9 cellular contexts compared by ENCODE assay signal in genomic region chr10:131982796-131983195, GRCh38. TPM values are rescaled to one million over a fixed set of nuclear protein-coding genes. Genes with fewer than 3 reads are reported as not detected.
DNase-seq lines count a peak whose midpoint lies in the region; ATAC-seq, FAIRE-seq and TF ChIP-seq lines count a peak whose summit lies in the region.
"Had no signal": no experiment of that assay in that cellular context is flagged by ENCODE, and none has a peak within 500 bp of the region (broad histone marks: within the 10 kb centered on the region; RNA-seq: fewer than 3 reads in every experiment).

No MANE protein-coding gene starts in this region.

- DNase-seq in heart right ventricle (no peak), Right ventricle myocardium superior (no peak), bronchial epithelial cell (ENCODE audit: low read depth) (no peak), uterus (no peak), GM13976 (ENCODE audit: low spot score) (no peak), NCI-H774 (lab: John Stamatoyannopoulos, UW) (no peak)
- DNase-seq: GDM1 had no signal

- intact Hi-C loops in heart right ventricle (cut with DNase I) = loop anchor here in 4 of 10 donors (5.0 kb wide), 3 partner anchors 40 to 85 kb away; partner anchors contain the start of gene PPP2R2D (in 1 of the 4)
- intact Hi-C loops in Right ventricle myocardium superior (cut with DNase I) = loop anchor here (5.0 kb wide), 1 partner anchor 80 kb away; the partner anchor contains the start of gene PPP2R2D
- intact Hi-C loops in uterus (cut with DNase I; ENCODE audit: low total_unique reads) = no loop called here

- H3K4me1 ChIP-seq in heart right ventricle = peaks cover 4 to 40% (median 35%) of the 10 kb centered on the region in 9 donors
- peaks cover 20% of the 10 kb centered on the region for H3K4me1 ChIP-seq in mesodermal cell (ENCODE audit: control insufficient read depth, insufficient read depth, low read length, poor library complexity, severe bottlenecking)
- H3K4me1 ChIP-seq in uterus = peaks cover 0 to 14% of the 10 kb centered on the region in 2 donors

- H3K4me3 ChIP-seq in heart right ventricle (peak overlapping the region; percentile 37 to 99 (median 90)), bronchial epithelial cell (ENCODE audit: low read depth, low read length) (peak overlapping the region; percentile 87), mesodermal cell (ENCODE audit: extremely low read depth, insufficient read depth, low read length, poor library complexity, severe bottlenecking) (peak overlapping the region; percentile 48), uterus (peak overlapping the region in 1 of 2 donors; percentile 64)

- H3K36me3 ChIP-seq in heart right ventricle = peaks cover 0 to under 1% (median 0%) of the 10 kb centered on the region in 9 donors
- peaks cover 6% of the 10 kb centered on the region for H3K36me3 ChIP-seq in bronchial epithelial cell (ENCODE audit: control insufficient read depth, insufficient read depth, low read length)
- peaks cover 11% of the 10 kb centered on the region for H3K36me3 ChIP-seq in mesodermal cell (ENCODE audit: control insufficient read depth, insufficient read depth, low read length)
- no peaks in the 10 kb centered on the region for H3K36me3 ChIP-seq in uterus

- peaks cover 0 to 24% (median 0%) of the 10 kb centered on the region in 7 donors for H3K27me3 ChIP-seq in heart right ventricle
- H3K27me3 ChIP-seq in bronchial epithelial cell (ENCODE audit: control insufficient read depth, insufficient read depth, low read length) = no peaks in the 10 kb centered on the region
- no peaks in the 10 kb centered on the region for H3K27me3 ChIP-seq in uterus

- no peak for TF ChIP-seq POLR2A in uterus (IDR thresholded peaks at IDR 0.05)

- H3K27ac ChIP-seq in heart right ventricle (peak overlapping the region in 5 of 10 donors; percentile 46 to 75 (median 66)), mesodermal cell (ENCODE audit: low read depth, low read length, severe bottlenecking) (no peak overlapping the region), uterus (peak overlapping the region; percentile 61 to 69)

- in situ Hi-C loops in GM13976 (cut with MboI; ENCODE audit: low sequenced_read_pairs, unreplicated experiment) = no loop called here

- no peak for TF ChIP-seq CTCF in heart right ventricle (IDR thresholded peaks at IDR 0.05)
- TF ChIP-seq CTCF in bronchial epithelial cell (IDR thresholded peaks at IDR 0.05; ENCODE audit: insufficient read depth, low read length, severe bottlenecking) = no peak
- no peak for TF ChIP-seq CTCF in uterus (IDR thresholded peaks at IDR 0.05)
- no peak for TF ChIP-seq CTCF in GM13976 (IDR thresholded peaks at IDR 0.05; ENCODE audit: borderline replicate concordance, control extremely low read depth, extremely low read depth, insufficient read depth, missing control alignments)

- 66 to 68% methylated on average over 21 of the region's 21 CpGs for WGBS in heart right ventricle, 2 donors
- WGBS in mesodermal cell (ENCODE audit: insufficient coverage in 2 of 2), 2 experiments = 76 to 80% methylated on average over 21 of the region's 21 CpGs

- FAIRE-seq in bronchial epithelial cell (lab: Jason Lieb, UNC) = no peak

- no peaks in the 10 kb centered on the region for H3K9me3 ChIP-seq in heart right ventricle
- no peaks in the 10 kb centered on the region for H3K9me3 ChIP-seq in mesodermal cell (ENCODE audit: control insufficient read depth, low read length)
- no peaks in the 10 kb centered on the region for H3K9me3 ChIP-seq in uterus

- ATAC-seq in heart right ventricle = no peak
- ATAC-seq in Right ventricle myocardium superior (ENCODE audit: poor library complexity) = no peak
- no peak for ATAC-seq in GM21381 (IDR thresholded peaks at IDR 0.05; ENCODE audit: unreplicated experiment)

RNA-seq across cellular contexts. Expression of gene BNIP3, which starts 1.1 kb away (rescaled TPM):
- total RNA-seq in heart right ventricle (100 to 1,000 TPM; 111 to 211 (median 159) TPM), Right ventricle myocardium superior (158 TPM), bronchial epithelial cell (84.0 and 96.5 TPM in 2 replicates), uterus (100 to 1,000 TPM in 1 of 4 donors, 10 to 100 TPM in 3; 17.1 to 122 (median 31.6) TPM)
- 10 to 100 TPM; 34.6 to 80.5 TPM for polyA plus RNA-seq in heart right ventricle
- 47.7 TPM for polyA plus RNA-seq in mesodermal cell (2013, experiment 1 of 2)
- 49.0 TPM for polyA plus RNA-seq in mesodermal cell (2013, experiment 2 of 2)
